Comparison of ENCODE assay signal across 8 cellular contexts in genomic region chr6:36120539-36120938, GRCh38. TPM values are rescaled to one million over a fixed set of nuclear protein-coding genes. Genes with fewer than 3 reads are reported as not detected.
DNase-seq lines count a peak whose midpoint lies in the region; ATAC-seq and TF ChIP-seq lines count a peak whose summit lies in the region.

No MANE protein-coding gene starts in this region.

- POLR2A ChIA-PET in T-cell (lab: Charles Lee), result interaction anchor here (0.7 to 1.6 kb wide), 3 partner anchors 11 to 221 kb away, joined by 3 to 7 read pairs (median 6); no protein-coding TSS in a partner anchor
- POLR2A ChIA-PET in activated naive CD8-positive, alpha-beta T cell treated with anti-CD3 and anti-CD28 coated beads, Interleukin-2, amount 10 ng/mL, durations not matched to agents 7 days and 5 days (lab: Charles Lee), result interaction anchor here (0.5 to 4.3 kb wide), 13 partner anchors 9 to 720 kb away, joined by 3 to 65 read pairs (median 13); partner anchors contain the start of genes MAPK13 and MAPK14

- peak; percentile 54 for ATAC-seq in GM21526 (IDR thresholded peaks at IDR 0.05; ENCODE audit: low FRiP score, unreplicated experiment)
- ATAC-seq in T-cell (replicated peaks in 1 of 4), result peak; percentile 72 to 81 (median 76)
- ATAC-seq in activated naive CD8-positive, alpha-beta T cell treated with anti-CD3 and anti-CD28 coated beads, Interleukin-2, amount 10 ng/mL, durations not matched to agents 7 days and 5 days (ENCODE audit: low read depth), result peak; percentile 66
- ATAC-seq in SK-N-SH treated with all-trans-retinoic acid at 6 μM for 48 hours, result no peak
- no peak for ATAC-seq in HG03442 (IDR thresholded peaks at IDR 0.05; ENCODE audit: unreplicated experiment)

- H3K9me3 Mint-ChIP-seq in T-cell, result no peaks in the 10 kb centered on the region
- no peaks in the 10 kb centered on the region for H3K9me3 Mint-ChIP-seq in activated naive CD8-positive, alpha-beta T cell treated with anti-CD3 and anti-CD28 coated beads, Interleukin-2, amount 10 ng/mL, durations not matched to agents 7 days and 5 days

- H3K4me1 Mint-ChIP-seq in T-cell, result peaks cover 91 to 95% (median 92%) of the 10 kb centered on the region in 3 donors
- H3K4me1 Mint-ChIP-seq in activated naive CD8-positive, alpha-beta T cell treated with anti-CD3 and anti-CD28 coated beads, Interleukin-2, amount 10 ng/mL, durations not matched to agents 7 days and 5 days, result peaks cover 54% of the 10 kb centered on the region

- H3K4me3 Mint-ChIP-seq in T-cell, result peak overlapping the region; percentile 74 to 82 (median 80)
- H3K4me3 Mint-ChIP-seq in activated naive CD8-positive, alpha-beta T cell treated with anti-CD3 and anti-CD28 coated beads, Interleukin-2, amount 10 ng/mL, durations not matched to agents 7 days and 5 days, result peak overlapping the region; percentile 81

- no peaks in the 10 kb centered on the region for H3K27me3 Mint-ChIP-seq in T-cell
- H3K27me3 Mint-ChIP-seq in activated naive CD8-positive, alpha-beta T cell treated with anti-CD3 and anti-CD28 coated beads, Interleukin-2, amount 10 ng/mL, durations not matched to agents 7 days and 5 days, result no peaks in the 10 kb centered on the region

- DNase-seq in T-cell (peak; percentile 55 to 86 (median 78)), NCI-H1105 treated with DMSO at 0.1 percent for 48 hours (lab: John Stamatoyannopoulos, UW) (no peak), COLO829 (ENCODE audit: low spot score) (no peak)
- peak; percentile 70 for DNase-seq in activated naive CD8-positive, alpha-beta T cell treated with anti-CD3 and anti-CD28 coated beads, Interleukin-2, amount 10 ng/mL, durations not matched to agents 7 days and 5 days
- DNase-seq in stimulated activated CD4-positive, alpha-beta T cell treated with anti-CD3 and anti-CD28 coated beads, Interleukin-15, amount 100 ng/mL, for 24 hours, result peak; percentile 78

- CTCF ChIA-PET in T-cell (lab: Charles Lee), result interaction anchor here (0.7 to 3.9 kb wide), 12 partner anchors 8 to 770 kb away, joined by 3 to 25 read pairs (median 7); partner anchors contain the start of genes MAPK13 (in 1 of the 2) and MAPK14 (in 1 of the 2)

- H3K27ac Mint-ChIP-seq in T-cell, result peak overlapping the region; percentile 96 to 98
- H3K27ac Mint-ChIP-seq in activated naive CD8-positive, alpha-beta T cell treated with anti-CD3 and anti-CD28 coated beads, Interleukin-2, amount 10 ng/mL, durations not matched to agents 7 days and 5 days, result peak overlapping the region; percentile 97

- H3K36me3 Mint-ChIP-seq in T-cell, result peaks cover 8% of the 10 kb centered on the region
- H3K36me3 Mint-ChIP-seq in activated naive CD8-positive, alpha-beta T cell treated with anti-CD3 and anti-CD28 coated beads, Interleukin-2, amount 10 ng/mL, durations not matched to agents 7 days and 5 days, result peaks cover 28% of the 10 kb centered on the region

TF ChIP-seq in SK-N-SH treated with all-trans-retinoic acid at 6 μM for 48 hours, 23 proteins besides CTCF, POLR2A, EP300 and RAD21:
- TF ChIP-seq GLIS3 (CRISPR knock-in tag; IDR thresholded peaks at IDR 0.05) (no peak), ZNF8 (CRISPR knock-in tag; IDR thresholded peaks at IDR 0.05) (no peak), ZC3H10 (CRISPR knock-in tag; IDR thresholded peaks at IDR 0.05) (no peak), ISL1 (CRISPR knock-in tag; IDR thresholded peaks at IDR 0.05) (no peak)

RNA-seq across cellular contexts. Expression of gene MAPK13, which starts 9.8 kb away (rescaled TPM):
- 10 to 100 TPM; 38.2 to 45.6 (median 44.1) TPM for total RNA-seq in T-cell
- 10 to 100 TPM; 40.5 to 41.6 TPM for total RNA-seq in activated naive CD8-positive, alpha-beta T cell treated with anti-CD3 and anti-CD28 coated beads, Interleukin-2, amount 10 ng/mL, durations not matched to agents 7 days and 5 days

Comparison
In these comparisons a context has a peak if more than half of its experiments do, and no peak if none do; other contexts are left out.
1. ATAC-seq: peak in GM21526 (single experiment), T-cell (4 of 4) and activated naive CD8-positive, alpha-beta T cell treated with anti-CD3 and anti-CD28 coated beads, Interleukin-2, amount 10 ng/mL, durations not matched to agents 7 days and 5 days (single experiment); none in SK-N-SH treated with all-trans-retinoic acid at 6 μM for 48 hours (single experiment) and HG03442 (single experiment).
2. DNase-seq: peak in T-cell (34 of 34), activated naive CD8-positive, alpha-beta T cell treated with anti-CD3 and anti-CD28 coated beads, Interleukin-2, amount 10 ng/mL, durations not matched to agents 7 days and 5 days (single experiment) and stimulated activated CD4-positive, alpha-beta T cell treated with anti-CD3 and anti-CD28 coated beads, Interleukin-15, amount 100 ng/mL, for 24 hours (single experiment); none in NCI-H1105 treated with DMSO at 0.1 percent for 48 hours (single experiment) and COLO829 (single experiment).